Comparison of ENCODE assay signal across 8 cellular contexts in genomic region chr4:127632420-127633403, GRCh38.
A peak's percentile ranks its signal among the peaks of the same experiment; 100 is the strongest.
DNase-seq lines count a peak whose midpoint lies in the region; ATAC-seq, FAIRE-seq and TF ChIP-seq lines count a peak whose summit lies in the region.

TSS of gene INTU (plus strand) at chr4:127632957. CDS start at chr4:127633035, 78 bp downstream.

- TF ChIP-seq CTCF in WERI-Rb-1 (IDR thresholded peaks at IDR 0.05; ENCODE audit: low read depth, low read length) (no peak), epithelial cell of esophagus (IDR thresholded peaks at IDR 0.05; ENCODE audit: insufficient read depth, low read depth, low read length, missing control alignments) (no peak)

- ATAC-seq in GM18508 (IDR thresholded peaks at IDR 0.05; ENCODE audit: insufficient read depth, unreplicated experiment) (peak; percentile 95), HG03025 (IDR thresholded peaks at IDR 0.05; ENCODE audit: low FRiP score, unreplicated experiment) (peak; percentile 96), memory B cell (ENCODE audit: low read depth) (peak; percentile 50)
- ATAC-seq in stimulated activated naive CD8-positive, alpha-beta T cell treated with anti-CD3 and anti-CD28 coated beads, Interleukin-15, Interleukin-2, amounts not matched to agents 100 U/mL and 50 U/mL, for 24 hours, result peak; percentile 79

- no peaks in the 10 kb centered on the region for H3K9me3 ChIP-seq in WERI-Rb-1 (ENCODE audit: severe bottlenecking)

- H3K27ac ChIP-seq in WERI-Rb-1, result peak within 1 kb of the TSS; percentile 41

- H3K9me3 Mint-ChIP-seq in memory B cell, result peaks cover 2% of the 10 kb centered on the region

- no peaks in the 10 kb centered on the region for H3K27me3 ChIP-seq in WERI-Rb-1 (ENCODE audit: insufficient read depth, low read depth, severe bottlenecking)

- peak within 1 kb of the TSS; percentile 77 for H3K4me3 Mint-ChIP-seq in memory B cell

- no peak within 1 kb of the TSS for H3K27ac Mint-ChIP-seq in memory B cell

- DNase-seq in NCI-H2029 (lab: John Stamatoyannopoulos, UW) (peak; percentile 88), WERI-Rb-1 (peak; percentile 96), epithelial cell of esophagus (ENCODE audit: low read depth) (peak; percentile 98), memory B cell (ENCODE audit: low spot score in 2 of 2) (no peak)
- DNase-seq in stimulated activated naive CD8-positive, alpha-beta T cell treated with anti-CD3 and anti-CD28 coated beads, Interleukin-15, Interleukin-2, amounts not matched to agents 100 U/mL and 50 U/mL, for 24 hours, result peak; percentile 46

- peaks cover 15% of the 10 kb centered on the region for H3K27me3 Mint-ChIP-seq in memory B cell

- no peaks in the 10 kb centered on the region for H3K36me3 ChIP-seq in WERI-Rb-1

- no peaks in the 10 kb centered on the region for H3K36me3 Mint-ChIP-seq in memory B cell

- H3K4me1 Mint-ChIP-seq in memory B cell, result peaks cover 6% of the 10 kb centered on the region

- H3K4me3 ChIP-seq in WERI-Rb-1 (ENCODE audit: low read depth, low read length), result peak within 1 kb of the TSS; percentile 94
- H3K4me3 ChIP-seq in epithelial cell of esophagus (ENCODE audit: low read length), result peak within 1 kb of the TSS; percentile 91

- peak; percentile 98 for FAIRE-seq in A204.1 (lab: Jason Lieb, UNC)

Comparison
In these comparisons a context has a peak if more than half of its experiments do, and no peak if none do; other contexts are left out.
1. DNase-seq: peak in NCI-H2029 (single experiment), WERI-Rb-1 (single experiment), epithelial cell of esophagus (single experiment) and stimulated activated naive CD8-positive, alpha-beta T cell treated with anti-CD3 and anti-CD28 coated beads, Interleukin-15, Interleukin-2, amounts not matched to agents 100 U/mL and 50 U/mL, for 24 hours (single experiment); none in memory B cell (0 of 2).
2. Peak in every context shown above with its lines, with median percentiles within 50 percentile points of each other: ATAC-seq.